Comparison of ENCODE assay signal across 8 cellular contexts in the genomic region with DNA sequence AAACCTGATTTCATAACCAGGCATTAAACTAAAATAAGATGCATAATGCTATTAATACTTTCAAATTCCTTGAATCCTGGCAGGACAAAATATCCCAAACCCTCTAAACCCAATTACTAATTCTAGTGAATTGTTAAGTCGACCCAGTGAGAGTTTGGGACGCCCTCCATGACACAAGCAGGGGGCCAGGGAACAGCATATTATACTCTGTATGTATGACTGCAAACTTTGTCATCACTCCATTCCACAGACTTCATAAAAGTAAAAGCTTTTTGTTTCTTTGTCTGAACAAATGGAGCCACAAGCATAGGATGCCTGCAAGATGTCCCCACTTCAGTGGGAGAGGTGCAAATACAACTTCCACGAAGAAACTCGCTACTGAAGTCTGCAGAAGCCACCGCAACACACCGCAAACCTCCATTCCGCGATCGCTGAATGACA. TPM values are rescaled to one million over a fixed set of nuclear protein-coding genes. Genes with fewer than 3 reads are reported as not detected.
DNase-seq lines count a peak whose midpoint lies in the region; TF ChIP-seq lines count a peak whose summit lies in the region.

No MANE protein-coding gene starts in this region.

- WGBS in suprapubic skin = 3% methylated on average over 9 of the region's 9 CpGs

- H3K36me3 ChIP-seq in MG63 (peaks cover 3% of the 10 kb centered on the region; the same call in 1 of the 2 replicates), ascending aorta (no peaks in the 10 kb centered on the region), suprapubic skin (no peaks in the 10 kb centered on the region)

- H3K27me3 ChIP-seq in MG63 (no peaks in the 10 kb centered on the region), ascending aorta (no peaks in the 10 kb centered on the region), suprapubic skin (no peaks in the 10 kb centered on the region)

- POLR2A ChIA-PET in AG04449 (lab: Yijun Ruan, JAX) = interaction anchor here (1.6 kb wide), 1 partner anchor 143 kb away, joined by 10 read pairs; no protein-coding TSS in a partner anchor

- TF ChIP-seq CTCF in AG04449 (IDR thresholded peaks at IDR 0.05; ENCODE audit: insufficient read depth, low read length, missing control alignments) (no peak), ascending aorta (IDR thresholded peaks at IDR 0.05) (no peak), suprapubic skin (IDR thresholded peaks at IDR 0.05) (no peak)

- intact Hi-C loops in ascending aorta (cut with DNase I) = loop anchor here (10.0 kb wide), 2 partner anchors 150 to 1030 kb away; a partner anchor contains a TSS

- peak overlapping the region; percentile 72 for H3K4me3 ChIP-seq in AG04449 (ENCODE audit: low read depth, low read length)
- peak overlapping the region; percentile 86 for H3K4me3 ChIP-seq in MG63
- H3K4me3 ChIP-seq in ascending aorta = peak overlapping the region; percentile 93 to 95
- H3K4me3 ChIP-seq in suprapubic skin = peak overlapping the region; percentile 94

- TF ChIP-seq EP300 in suprapubic skin (IDR thresholded peaks at IDR 0.05) = no peak

- CTCF ChIA-PET in AG04449 (lab: Yijun Ruan, JAX) = interaction anchor here (0.7 to 2.5 kb wide), 5 partner anchors 9 to 41 kb away, joined by 3 to 13 read pairs (median 3); no protein-coding TSS in a partner anchor

- DNase-seq in AG04449 (ENCODE audit: low read depth, low spot score) (no peak), MG63 (no peak), ascending aorta (ENCODE audit: low spot score in 2 of 2) (no peak), lung microvascular endothelial cell (ENCODE audit: low read depth in 2 of 2) (peak; percentile 20 to 31), suprapubic skin (ENCODE audit: low spot score in 2 of 2) (no peak), NCI-H345 treated with DMSO at 0.1 percent for 48 hours (lab: John Stamatoyannopoulos, UW; ENCODE audit: unreplicated experiment) (no peak), SIG-M5 (lab: John Stamatoyannopoulos, UW) (no peak), SKM-1 (lab: John Stamatoyannopoulos, UW; ENCODE audit: unreplicated experiment) (no peak)

- H3K27ac ChIP-seq in ascending aorta (peak overlapping the region; percentile 100), suprapubic skin (peak overlapping the region; percentile 99)

- TF ChIP-seq POLR2A in suprapubic skin (IDR thresholded peaks at IDR 0.05) = no peak

- H3K9me3 ChIP-seq in MG63 (no peaks in the 10 kb centered on the region), ascending aorta (no peaks in the 10 kb centered on the region), suprapubic skin (no peaks in the 10 kb centered on the region)

- H3K4me1 ChIP-seq in ascending aorta = peaks cover 2 to 30% of the 10 kb centered on the region in 2 donors
- peaks cover 38% of the 10 kb centered on the region for H3K4me1 ChIP-seq in suprapubic skin

RNA-seq across cellular contexts. Expression of a gene that starts 1.2 kb away (rescaled TPM):
- total RNA-seq in MG63 (2014; rRNA removed; shearing (Covaris generic); ENCODE audit: low replicate concordance) = 9.8 and 22.3 TPM in 2 replicates
- 162 TPM for total RNA-seq in ascending aorta
- total RNA-seq in lung microvascular endothelial cell = 13.7 and 21.8 TPM in 2 replicates
- total RNA-seq in suprapubic skin = 10 to 100 TPM; 33.2 to 80.5 (median 55.8) TPM

Comparison
In these comparisons a context has a peak if more than half of its experiments do, and no peak if none do; other contexts are left out.
1. DNase-seq: peak in lung microvascular endothelial cell (2 of 2); none in AG04449 (single experiment), MG63 (single experiment), ascending aorta (0 of 2), suprapubic skin (0 of 2), NCI-H345 treated with DMSO at 0.1 percent for 48 hours (single experiment), SIG-M5 (single experiment) and SKM-1 (single experiment).
2. Peak in every context shown above with its lines, with median percentiles within 50 percentile points of each other: H3K4me3 ChIP-seq.